ENCODE assay signal across 19 cellular contexts in genomic region chr2:178506524-178506923, GRCh38. TPM values are rescaled to one million over a fixed set of nuclear protein-coding genes. Genes with fewer than 3 reads are reported as not detected.
DNase-seq lines count a peak whose midpoint lies in the region; ATAC-seq, FAIRE-seq and TF ChIP-seq lines count a peak whose summit lies in the region.
"Had no signal": no experiment of that assay in that cellular context is flagged by ENCODE, and none has a peak within 500 bp of the region (broad histone marks: within the 10 kb centered on the region; RNA-seq: fewer than 3 reads in every experiment).

No MANE protein-coding gene starts in this region.

- no peaks in the 10 kb centered on the region for H3K9me3 ChIP-seq in HepG2 (ENCODE audit: low read length)
- H3K9me3 ChIP-seq in small intestine (ENCODE audit: control insufficient read depth, low read depth) = no peaks in the 10 kb centered on the region
- H3K9me3 ChIP-seq: A549; BLaER1 treated with 17β-estradiol and CSF1 and Interleukin-3, amounts not matched to agents 10 nM and 100 nM; SJSA1 had no signal

- peak; percentile 36 for FAIRE-seq in H54 (lab: Jason Lieb, UNC)
- no peak for FAIRE-seq in HepG2 (lab: Jason Lieb, UNC)
- no peak for FAIRE-seq in small intestine (lab: Jason Lieb, UNC)
- FAIRE-seq: A549 had no signal

- H3K27me3 ChIP-seq in HepG2 (ENCODE audit: control insufficient read depth in 1 of 2, insufficient read depth in 2 of 2, low read length in 2 of 2) (no peaks in the 10 kb centered on the region), small intestine (ENCODE audit: control insufficient read depth in 2 of 2, insufficient read depth in 2 of 2, low read length in 2 of 2) (no peaks in the 10 kb centered on the region)
- H3K27me3 ChIP-seq: BLaER1 treated with 17β-estradiol and CSF1 and Interleukin-3, amounts not matched to agents 10 nM and 100 nM; SJSA1 had no signal

- CTCF ChIA-PET in HepG2 (lab: Yijun Ruan, JAX; ENCODE audit: low intra/inter-chr PET ratio, low total read pairs) = no interaction called here

- 96% methylated on average over 2 of the region's 2 CpGs for WGBS in HepG2 (ENCODE audit: low lambda C conversion rate)
- 20 to 69% (median 44%) methylated on average over 2 of the region's 2 CpGs for WGBS in small intestine, 3 donors

- H3K4me3 ChIP-seq in HepG2 (replicated peaks in 1 of 3; ENCODE audit: insufficient read depth in 1 of 3, low read depth in 2 of 3, low read length in 3 of 3) (no peak overlapping the region), small intestine (ENCODE audit: low read depth in 1 of 2, low read length in 2 of 2) (no peak overlapping the region)
- H3K4me3 ChIP-seq: A549; BLaER1 treated with 17β-estradiol and CSF1 and Interleukin-3, amounts not matched to agents 10 nM and 100 nM; SJSA1 had no signal

- no peak for TF ChIP-seq POLR2A in H54 (IDR thresholded peaks at IDR 0.05; ENCODE audit: low read depth, low read length)
- TF ChIP-seq POLR2A in HepG2 (IDR thresholded peaks at IDR 0.05; ENCODE audit: insufficient read depth in 1 of 2, low read depth in 2 of 2, low read length in 2 of 2) = no peak

- no peak for TF ChIP-seq CTCF in HepG2 (CRISPR knock-in tag; IDR thresholded peaks at IDR 0.05)

- no peaks in the 10 kb centered on the region for H3K27me3 Mint-ChIP-seq in effector memory CD8-positive, alpha-beta T cell

- H3K4me1 ChIP-seq in HepG2 (ENCODE audit: insufficient read depth, low read length) (peaks cover 9% of the 10 kb centered on the region), small intestine (ENCODE audit: control insufficient read depth in 2 of 2, insufficient read depth in 1 of 2, low read depth in 1 of 2, low read length in 1 of 2) (no peaks in the 10 kb centered on the region)
- H3K4me1 ChIP-seq: A549; BLaER1 treated with 17β-estradiol and CSF1 and Interleukin-3, amounts not matched to agents 10 nM and 100 nM; SJSA1 had no signal

- no peaks in the 10 kb centered on the region for H3K79me2 ChIP-seq in HepG2 (ENCODE audit: insufficient read depth, low read length)

- intact Hi-C loops in HepG2 (cut with micrococcal nuclease; ENCODE audit: unreplicated experiment) = no loop called here

- H3K36me3 ChIP-seq in HepG2 (replicated peaks in 1 of 2; ENCODE audit: control insufficient read depth in 1 of 2, insufficient read depth in 2 of 2, low read length in 2 of 2) = peaks cover 6 to 44% of the 10 kb centered on the region in 2 experiments
- H3K36me3 ChIP-seq in small intestine (ENCODE audit: control insufficient read depth in 2 of 2, insufficient read depth in 2 of 2, low read length in 2 of 2) = peaks cover 0 to 2% of the 10 kb centered on the region in 2 donors

- TF ChIP-seq EP300 in HepG2 (IDR thresholded peaks at IDR 0.05; ENCODE audit: low read depth in 2 of 2, low read length in 2 of 2) (no peak), HepG2 (CRISPR knock-in tag; IDR thresholded peaks at IDR 0.05; ENCODE audit: borderline replicate concordance) (no peak)

- H3K4me1 Mint-ChIP-seq in effector memory CD8-positive, alpha-beta T cell (ENCODE audit: low read depth in 2 of 2) = peaks cover 0 to 4% of the 10 kb centered on the region in 2 donors

- DNase-seq in H54 (ENCODE audit: insufficient read length, low spot score) (no peak), HepG2 (ENCODE audit: low spot score) (no peak), small intestine (peak; percentile 89), cerebellar nuclear complex (lab: John Stamatoyannopoulos, UW) (no peak), RPMI8226 (no peak), T1000 (lab: John Stamatoyannopoulos, UW) (no peak)
- DNase-seq in effector memory CD8-positive, alpha-beta T cell = no peak
- DNase-seq: Calu3; CD8-positive, alpha-beta T cell; GF-D8; MV-4-11; NCI-H1417; NCI-H1930; NCI-H226; NCI-H524 had no signal

- POLR2A ChIA-PET in HepG2 (lab: Yijun Ruan, JAX) = interaction anchor here (1.4 kb wide), 1 partner anchor 56 kb away, joined by 5 read pairs; the partner anchor contains the start of genes PJVK and PRKRA

- no peaks in the 10 kb centered on the region for H4K20me1 ChIP-seq in HepG2 (ENCODE audit: insufficient read depth, low read length)
- H4K20me1 ChIP-seq: BLaER1 treated with 17β-estradiol and CSF1 and Interleukin-3, amounts not matched to agents 10 nM and 100 nM had no signal

- peak overlapping the region; percentile 15 to 62 for H3K27ac Mint-ChIP-seq in effector memory CD8-positive, alpha-beta T cell
- H3K27ac Mint-ChIP-seq: CD8-positive, alpha-beta T cell had no signal

- no TSS peak for BruUV-seq in HepG2 (replicated peaks; lab: Mats Ljungman, UMichigan)

- no peak overlapping the region for H3K4me3 Mint-ChIP-seq in effector memory CD8-positive, alpha-beta T cell
- H3K4me3 Mint-ChIP-seq: CD8-positive, alpha-beta T cell had no signal

- no peak overlapping the region for H3K4me2 ChIP-seq in HepG2 (ENCODE audit: low read depth, low read length)
- H3K4me2 ChIP-seq: A549; BLaER1 treated with 17β-estradiol and CSF1 and Interleukin-3, amounts not matched to agents 10 nM and 100 nM; KMS-11 had no signal

- H2AFZ ChIP-seq in HepG2 (ENCODE audit: low read length) = no peak overlapping the region

- peaks cover 53% of the 10 kb centered on the region for H3K36me3 Mint-ChIP-seq in effector memory CD8-positive, alpha-beta T cell (ENCODE audit: insufficient read depth)

- H3K27ac ChIP-seq in HepG2 (ENCODE audit: extremely low read length, insufficient read depth, low read length) = no peak overlapping the region
- peak overlapping the region in 1 of 2 donors; percentile 34 for H3K27ac ChIP-seq in small intestine (ENCODE audit: low read depth in 1 of 2, low read length in 1 of 2)
- H3K27ac ChIP-seq: A549; BLaER1 treated with 17β-estradiol and CSF1 and Interleukin-3, amounts not matched to agents 10 nM and 100 nM; KMS-11; SJSA1 had no signal

- TF ChIP-seq RAD21 in HepG2 (CRISPR knock-in tag; IDR thresholded peaks at IDR 0.05) = no peak

- no peak for ATAC-seq in effector memory CD8-positive, alpha-beta T cell (replicated peaks)
- ATAC-seq in HepG2 = no peak
- ATAC-seq: A549; CD8-positive, alpha-beta T cell had no signal

- H3K9me3 Mint-ChIP-seq in effector memory CD8-positive, alpha-beta T cell = no peaks in the 10 kb centered on the region
- H3K9me3 Mint-ChIP-seq: CD8-positive, alpha-beta T cell had no signal

- in situ Hi-C loops in HepG2 (cut with HindIII; ENCODE audit: extremely low pct_ligation_motif_present, low pct_unique_long_range_greater_than_20kb) = no loop called here

- H3K9ac ChIP-seq in HepG2 (ENCODE audit: insufficient read depth, low read depth, low read length) = no peak overlapping the region
- H3K9ac ChIP-seq: BLaER1 treated with 17β-estradiol and CSF1 and Interleukin-3, amounts not matched to agents 10 nM and 100 nM; KMS-11 had no signal

RNA-seq across cellular contexts. Expression of gene PLEKHA3, which starts 26.3 kb away (rescaled TPM):
- total RNA-seq in HepG2 (2016; rRNA removed; fragmentation: Illumina TruSeq; extraction: Trizol) = 23.1 and 26.8 TPM in 2 replicates
- 5.4 and 7.7 TPM in 2 replicates for total RNA-seq in HepG2 (2016; cell fraction: cytosol; rRNA removed; fragmentation: Illumina TruSeq; extraction: Trizol; ENCODE audit: low read depth)
- total RNA-seq in HepG2 (2016; cell fraction: insoluble cytoplasmic fraction; rRNA removed; fragmentation: Illumina TruSeq; extraction: Trizol) = 21.3 and 27.5 TPM in 2 replicates
- 24.3 and 26.4 TPM in 2 replicates for total RNA-seq in HepG2 (2016; cell fraction: membrane; rRNA removed; fragmentation: Illumina TruSeq; extraction: Trizol)
- 11.8 and 13.5 TPM in 2 replicates for total RNA-seq in HepG2 (2016; cell fraction: nucleus; rRNA removed; fragmentation: Illumina TruSeq; extraction: Trizol)
- polyA plus RNA-seq in HepG2 (2011; rRNA removed) = 8.6 and 11.7 TPM in 2 replicates
- 2.6 and 4.0 TPM in 2 replicates for polyA plus RNA-seq in HepG2 (2011; cell fraction: cytosol; rRNA removed)
- 2.6 and 5.8 TPM in 2 replicates for polyA plus RNA-seq in HepG2 (2011; cell fraction: nucleus; rRNA removed)
- polyA plus RNA-seq in HepG2 (2012) = 9.9 and 13.0 TPM in 2 replicates
- 10.7 and 12.2 TPM in 2 replicates for polyA plus RNA-seq in HepG2 (2016; cell fraction: cytosol; fragmentation: Illumina TruSeq; extraction: Trizol; ENCODE audit: low read depth)
- 23.9 and 24.5 TPM in 2 replicates for polyA plus RNA-seq in HepG2 (2016; cell fraction: insoluble cytoplasmic fraction; fragmentation: Illumina TruSeq; extraction: Trizol; ENCODE audit: low read depth)
- 19.9 and 21.8 TPM in 2 replicates for polyA plus RNA-seq in HepG2 (2016; cell fraction: membrane; fragmentation: Illumina TruSeq; extraction: Trizol; ENCODE audit: low read depth)
- polyA plus RNA-seq in HepG2 (2016; cell fraction: nucleus; fragmentation: Illumina TruSeq; extraction: Trizol; ENCODE audit: insufficient read depth, low read depth) = 11.0 and 14.0 TPM in 2 replicates
- 3.7 and 6.9 TPM in 2 replicates for polyA minus RNA-seq in HepG2 (2011; rRNA and poly(A)+ RNA removed; ENCODE audit: low replicate concordance)
- polyA minus RNA-seq in HepG2 (2011; cell fraction: cytosol; rRNA and poly(A)+ RNA removed) = 9.6 and 11.5 TPM in 2 replicates
- polyA minus RNA-seq in HepG2 (2011; cell fraction: nucleus; rRNA and poly(A)+ RNA removed) = 16.8 and 20.2 TPM in 2 replicates
- polyA plus RNA-seq in small intestine = 1 to 10 TPM; 2.9 to 4.1 (median 3.3) TPM

RNA-seq across cellular contexts. Expression of gene FKBP7, which starts 28.1 kb away (rescaled TPM):
- total RNA-seq in HepG2 (2016; rRNA removed; fragmentation: Illumina TruSeq; extraction: Trizol) = 9.7 and 14.8 TPM in 2 replicates
- total RNA-seq in HepG2 (2016; cell fraction: cytosol; rRNA removed; fragmentation: Illumina TruSeq; extraction: Trizol; ENCODE audit: low read depth) = 2.8 and 3.6 TPM in 2 replicates
- total RNA-seq in HepG2 (2016; cell fraction: insoluble cytoplasmic fraction; rRNA removed; fragmentation: Illumina TruSeq; extraction: Trizol) = 9.9 and 13.5 TPM in 2 replicates
- 3.9 and 4.5 TPM in 2 replicates for total RNA-seq in HepG2 (2016; cell fraction: membrane; rRNA removed; fragmentation: Illumina TruSeq; extraction: Trizol)
- 12.3 and 18.8 TPM in 2 replicates for total RNA-seq in HepG2 (2016; cell fraction: nucleus; rRNA removed; fragmentation: Illumina TruSeq; extraction: Trizol)
- polyA plus RNA-seq in HepG2 (2011; rRNA removed) (9.5 and 12.4 TPM in 2 replicates), small intestine (1 to 10 TPM in 2 of 3 donors, not detected in 1; 3.0 to 7.8 TPM)
- 6.1 and 7.1 TPM in 2 replicates for polyA plus RNA-seq in HepG2 (2011; cell fraction: cytosol; rRNA removed)
- 2.9 and 3.0 TPM in 2 replicates for polyA plus RNA-seq in HepG2 (2011; cell fraction: nucleus; rRNA removed)
- polyA plus RNA-seq in HepG2 (2012) = 13.3 and 20.2 TPM in 2 replicates
- polyA plus RNA-seq in HepG2 (2016; cell fraction: cytosol; fragmentation: Illumina TruSeq; extraction: Trizol; ENCODE audit: low read depth) = 5.2 and 5.3 TPM in 2 replicates
- 10.5 and 13.7 TPM in 2 replicates for polyA plus RNA-seq in HepG2 (2016; cell fraction: insoluble cytoplasmic fraction; fragmentation: Illumina TruSeq; extraction: Trizol; ENCODE audit: low read depth)
- 3.5 and 4.7 TPM in 2 replicates for polyA plus RNA-seq in HepG2 (2016; cell fraction: membrane; fragmentation: Illumina TruSeq; extraction: Trizol; ENCODE audit: low read depth)
- 20.0 and 26.2 TPM in 2 replicates for polyA plus RNA-seq in HepG2 (2016; cell fraction: nucleus; fragmentation: Illumina TruSeq; extraction: Trizol; ENCODE audit: insufficient read depth, low read depth)
- 0.89 and 1.8 TPM in 2 replicates for polyA minus RNA-seq in HepG2 (2011; rRNA and poly(A)+ RNA removed; ENCODE audit: low replicate concordance)
- polyA minus RNA-seq in HepG2 (2011; cell fraction: cytosol; rRNA and poly(A)+ RNA removed) = 5.3 and 5.9 TPM in 2 replicates
- polyA minus RNA-seq in HepG2 (2011; cell fraction: nucleus; rRNA and poly(A)+ RNA removed) = 6.0 and 9.4 TPM in 2 replicates

RNA-seq across cellular contexts. Expression of gene PJVK, which starts 55.3 kb away (rescaled TPM):
- total RNA-seq in HepG2 (2016; rRNA removed; fragmentation: Illumina TruSeq; extraction: Trizol) = 1.1 and 1.2 TPM in 2 replicates
- 0.81 and 2.0 TPM in 2 replicates for total RNA-seq in HepG2 (2016; cell fraction: cytosol; rRNA removed; fragmentation: Illumina TruSeq; extraction: Trizol; ENCODE audit: low read depth)
- total RNA-seq in HepG2 (2016; cell fraction: insoluble cytoplasmic fraction; rRNA removed; fragmentation: Illumina TruSeq; extraction: Trizol) = 0.77 and 1.5 TPM in 2 replicates
- total RNA-seq in HepG2 (2016; cell fraction: membrane; rRNA removed; fragmentation: Illumina TruSeq; extraction: Trizol) = 1.1 TPM in 2 replicates
- total RNA-seq in HepG2 (2016; cell fraction: nucleus; rRNA removed; fragmentation: Illumina TruSeq; extraction: Trizol) = 3.4 and 4.2 TPM in 2 replicates
- polyA plus RNA-seq in HepG2 (2011; rRNA removed) = 2.6 and 3.0 TPM in 2 replicates
- polyA plus RNA-seq in HepG2 (2011; cell fraction: cytosol; rRNA removed) = 0.51 and 1.1 TPM in 2 replicates
- polyA plus RNA-seq in HepG2 (2011; cell fraction: nucleus; rRNA removed) = 6.3 and 6.4 TPM in 2 replicates
- polyA plus RNA-seq in HepG2 (2012) = 1.5 and 2.9 TPM in 2 replicates
- 0.46 and 0.58 TPM in 2 replicates for polyA plus RNA-seq in HepG2 (2016; cell fraction: cytosol; fragmentation: Illumina TruSeq; extraction: Trizol; ENCODE audit: low read depth)
- 0.67 and 1.3 TPM in 2 replicates for polyA plus RNA-seq in HepG2 (2016; cell fraction: insoluble cytoplasmic fraction; fragmentation: Illumina TruSeq; extraction: Trizol; ENCODE audit: low read depth)
- polyA plus RNA-seq in HepG2 (2016; cell fraction: membrane; fragmentation: Illumina TruSeq; extraction: Trizol; ENCODE audit: low read depth) = 0.48 and 0.77 TPM in 2 replicates
- polyA plus RNA-seq in HepG2 (2016; cell fraction: nucleus; fragmentation: Illumina TruSeq; extraction: Trizol; ENCODE audit: insufficient read depth, low read depth) = 7.3 and 8.2 TPM in 2 replicates
- 1.1 and 1.8 TPM in 2 replicates for polyA minus RNA-seq in HepG2 (2011; rRNA and poly(A)+ RNA removed; ENCODE audit: low replicate concordance)
- 0.35 TPM in 1 of 2 replicates, not detected in the other for polyA minus RNA-seq in HepG2 (2011; cell fraction: cytosol; rRNA and poly(A)+ RNA removed)
- 9.3 and 9.6 TPM in 2 replicates for polyA minus RNA-seq in HepG2 (2011; cell fraction: nucleus; rRNA and poly(A)+ RNA removed)
- polyA plus RNA-seq in small intestine = 1 to 10 TPM in 2 of 3 donors, not detected in 1; 1.0 to 1.1 TPM

RNA-seq across cellular contexts. Expression of gene PRKRA, which starts 55.5 kb away (rescaled TPM):
- total RNA-seq in HepG2 (2016; rRNA removed; fragmentation: Illumina TruSeq; extraction: Trizol) = 67.6 and 74.7 TPM in 2 replicates
- 77.3 and 86.7 TPM in 2 replicates for total RNA-seq in HepG2 (2016; cell fraction: cytosol; rRNA removed; fragmentation: Illumina TruSeq; extraction: Trizol; ENCODE audit: low read depth)
- 64.4 and 73.6 TPM in 2 replicates for total RNA-seq in HepG2 (2016; cell fraction: insoluble cytoplasmic fraction; rRNA removed; fragmentation: Illumina TruSeq; extraction: Trizol)
- 113 and 120 TPM in 2 replicates for total RNA-seq in HepG2 (2016; cell fraction: membrane; rRNA removed; fragmentation: Illumina TruSeq; extraction: Trizol)
- total RNA-seq in HepG2 (2016; cell fraction: nucleus; rRNA removed; fragmentation: Illumina TruSeq; extraction: Trizol) = 83.1 and 91.6 TPM in 2 replicates
- polyA plus RNA-seq in HepG2 (2011; rRNA removed) (47.3 and 53.1 TPM in 2 replicates), small intestine (10 to 100 TPM; 26.6 to 31.4 (median 29.2) TPM)
- polyA plus RNA-seq in HepG2 (2011; cell fraction: cytosol; rRNA removed) = 39.9 and 48.4 TPM in 2 replicates
- 41.7 and 45.8 TPM in 2 replicates for polyA plus RNA-seq in HepG2 (2011; cell fraction: nucleus; rRNA removed)
- polyA plus RNA-seq in HepG2 (2012) = 48.0 and 68.5 TPM in 2 replicates
- polyA plus RNA-seq in HepG2 (2016; cell fraction: cytosol; fragmentation: Illumina TruSeq; extraction: Trizol; ENCODE audit: low read depth) = 94.3 and 117 TPM in 2 replicates
- polyA plus RNA-seq in HepG2 (2016; cell fraction: insoluble cytoplasmic fraction; fragmentation: Illumina TruSeq; extraction: Trizol; ENCODE audit: low read depth) = 77.0 and 83.1 TPM in 2 replicates
- polyA plus RNA-seq in HepG2 (2016; cell fraction: membrane; fragmentation: Illumina TruSeq; extraction: Trizol; ENCODE audit: low read depth) = 110 and 123 TPM in 2 replicates
- polyA plus RNA-seq in HepG2 (2016; cell fraction: nucleus; fragmentation: Illumina TruSeq; extraction: Trizol; ENCODE audit: insufficient read depth, low read depth) = 92.2 and 94.5 TPM in 2 replicates
- polyA minus RNA-seq in HepG2 (2011; rRNA and poly(A)+ RNA removed; ENCODE audit: low replicate concordance) = 14.8 and 55.1 TPM in 2 replicates
- polyA minus RNA-seq in HepG2 (2011; cell fraction: cytosol; rRNA and poly(A)+ RNA removed) = 31.5 and 39.6 TPM in 2 replicates
- 182 and 199 TPM in 2 replicates for polyA minus RNA-seq in HepG2 (2011; cell fraction: nucleus; rRNA and poly(A)+ RNA removed)
